In the genomic region with DNA sequence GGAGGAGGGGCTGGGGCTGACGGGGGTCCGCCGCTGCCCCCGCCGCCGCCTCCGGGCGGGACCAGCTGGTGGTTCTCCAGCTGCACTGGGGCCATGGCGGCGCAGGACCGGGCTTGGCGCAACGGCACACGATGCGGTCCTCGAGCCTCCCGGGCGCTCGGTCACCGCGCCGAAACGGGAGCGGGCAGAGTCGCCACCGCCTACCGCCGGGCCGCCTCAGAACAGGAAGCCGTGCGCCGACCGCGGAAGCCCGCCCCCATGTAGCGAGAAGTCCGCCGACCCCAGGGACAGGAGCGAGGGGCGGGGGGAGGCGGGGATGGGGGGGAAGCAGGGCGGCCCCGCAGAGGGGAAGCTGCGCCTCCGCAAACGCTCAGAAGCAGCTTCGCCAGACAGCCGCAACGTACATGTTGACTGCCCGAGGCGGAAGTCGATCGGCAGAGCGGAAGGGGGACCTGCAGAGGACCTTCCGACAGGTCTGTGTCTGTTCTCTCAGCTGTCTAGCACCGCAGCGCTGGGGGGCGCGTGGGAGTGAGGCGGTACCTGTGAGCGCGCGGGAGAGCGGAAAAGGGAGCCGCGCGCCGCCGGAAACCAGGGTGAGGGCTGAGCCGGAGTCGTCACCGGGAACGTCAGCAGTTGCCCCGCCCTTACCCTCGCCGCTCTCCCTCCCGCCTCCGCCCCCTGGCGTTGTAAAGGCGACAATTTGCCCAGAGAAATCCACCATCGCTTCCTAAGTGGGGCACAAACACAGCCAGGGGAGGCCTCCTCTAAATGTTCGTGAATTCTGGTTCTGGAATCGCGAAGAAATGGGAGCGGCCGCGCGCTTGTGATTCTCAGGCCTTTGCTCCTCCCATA, we compare ENCODE assay signal across 1 cellular context.
A peak's percentile ranks its signal among the peaks of the same experiment; 100 is the strongest.
TF ChIP-seq lines count a peak whose summit lies in the region.

A gene (minus strand): TSS at position 225 of the 852 bp plus-strand sequence. CDS start 130 bp downstream, at position 95.

TF ChIP-seq in K562, 482 proteins besides CTCF, POLR2A, EP300 and RAD21 (continued from another document and continues in another):
- TF ChIP-seq GABPA (tag; conservative IDR thresholded peaks at IDR 0.05; ENCODE audit: low read depth): peak; percentile 94
- peak; percentile 93 for TF ChIP-seq CREM (IDR thresholded peaks at IDR 0.05; ENCODE audit: low read depth)
- TF ChIP-seq, protein P1, sequence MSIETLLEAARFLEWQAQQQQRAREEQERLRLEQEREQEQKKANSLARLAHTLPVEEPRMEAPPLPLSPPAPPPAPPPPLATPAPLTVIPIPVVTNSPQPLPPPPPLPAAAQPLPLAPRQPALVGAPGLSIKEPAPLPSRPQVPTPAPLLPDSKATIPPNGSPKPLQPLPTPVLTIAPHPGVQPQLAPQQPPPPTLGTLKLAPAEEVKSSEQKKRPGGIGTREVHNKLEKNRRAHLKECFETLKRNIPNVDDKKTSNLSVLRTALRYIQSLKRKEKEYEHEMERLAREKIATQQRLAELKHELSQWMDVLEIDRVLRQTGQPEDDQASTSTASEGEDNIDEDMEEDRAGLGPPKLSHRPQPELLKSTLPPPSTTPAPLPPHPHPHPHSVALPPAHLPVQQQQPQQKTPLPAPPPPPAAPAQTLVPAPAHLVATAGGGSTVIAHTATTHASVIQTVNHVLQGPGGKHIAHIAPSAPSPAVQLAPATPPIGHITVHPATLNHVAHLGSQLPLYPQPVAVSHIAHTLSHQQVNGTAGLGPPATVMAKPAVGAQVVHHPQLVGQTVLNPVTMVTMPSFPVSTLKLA (conservative IDR thresholded peaks at IDR 0.05): peak; percentile 68 to 78
- TF ChIP-seq, protein P2, sequence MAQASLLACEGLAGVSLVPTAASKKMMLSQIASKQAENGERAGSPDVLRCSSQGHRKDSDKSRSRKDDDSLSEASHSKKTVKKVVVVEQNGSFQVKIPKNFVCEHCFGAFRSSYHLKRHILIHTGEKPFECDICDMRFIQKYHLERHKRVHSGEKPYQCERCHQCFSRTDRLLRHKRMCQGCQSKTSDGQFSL (CRISPR knock-in tag; IDR thresholded peaks at IDR 0.05): peak; percentile 79
- TF ChIP-seq, protein P2 (tag; IDR thresholded peaks at IDR 0.05): peak in 1 of 2 experiments; percentile 70; a peak in 1 of 4 replicates
- TF ChIP-seq ZFP36 (IDR thresholded peaks at IDR 0.05; ENCODE audit: low read depth, low read length, partially characterized antibody): no peak
- TF ChIP-seq ZNF124 (CRISPR knock-in tag; IDR thresholded peaks at IDR 0.05): no peak
- TF ChIP-seq ZNF445 (CRISPR knock-in tag; IDR thresholded peaks at IDR 0.05; ENCODE audit: low read depth): no peak
- TF ChIP-seq, protein P3, sequence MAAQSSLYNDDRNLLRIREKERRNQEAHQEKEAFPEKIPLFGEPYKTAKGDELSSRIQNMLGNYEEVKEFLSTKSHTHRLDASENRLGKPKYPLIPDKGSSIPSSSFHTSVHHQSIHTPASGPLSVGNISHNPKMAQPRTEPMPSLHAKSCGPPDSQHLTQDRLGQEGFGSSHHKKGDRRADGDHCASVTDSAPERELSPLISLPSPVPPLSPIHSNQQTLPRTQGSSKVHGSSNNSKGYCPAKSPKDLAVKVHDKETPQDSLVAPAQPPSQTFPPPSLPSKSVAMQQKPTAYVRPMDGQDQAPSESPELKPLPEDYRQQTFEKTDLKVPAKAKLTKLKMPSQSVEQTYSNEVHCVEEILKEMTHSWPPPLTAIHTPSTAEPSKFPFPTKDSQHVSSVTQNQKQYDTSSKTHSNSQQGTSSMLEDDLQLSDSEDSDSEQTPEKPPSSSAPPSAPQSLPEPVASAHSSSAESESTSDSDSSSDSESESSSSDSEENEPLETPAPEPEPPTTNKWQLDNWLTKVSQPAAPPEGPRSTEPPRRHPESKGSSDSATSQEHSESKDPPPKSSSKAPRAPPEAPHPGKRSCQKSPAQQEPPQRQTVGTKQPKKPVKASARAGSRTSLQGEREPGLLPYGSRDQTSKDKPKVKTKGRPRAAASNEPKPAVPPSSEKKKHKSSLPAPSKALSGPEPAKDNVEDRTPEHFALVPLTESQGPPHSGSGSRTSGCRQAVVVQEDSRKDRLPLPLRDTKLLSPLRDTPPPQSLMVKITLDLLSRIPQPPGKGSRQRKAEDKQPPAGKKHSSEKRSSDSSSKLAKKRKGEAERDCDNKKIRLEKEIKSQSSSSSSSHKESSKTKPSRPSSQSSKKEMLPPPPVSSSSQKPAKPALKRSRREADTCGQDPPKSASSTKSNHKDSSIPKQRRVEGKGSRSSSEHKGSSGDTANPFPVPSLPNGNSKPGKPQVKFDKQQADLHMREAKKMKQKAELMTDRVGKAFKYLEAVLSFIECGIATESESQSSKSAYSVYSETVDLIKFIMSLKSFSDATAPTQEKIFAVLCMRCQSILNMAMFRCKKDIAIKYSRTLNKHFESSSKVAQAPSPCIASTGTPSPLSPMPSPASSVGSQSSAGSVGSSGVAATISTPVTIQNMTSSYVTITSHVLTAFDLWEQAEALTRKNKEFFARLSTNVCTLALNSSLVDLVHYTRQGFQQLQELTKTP (IDR thresholded peaks at IDR 0.05; ENCODE audit: low read depth in 1 of 2, partially characterized antibody in 2 of 2): no peak
- TF ChIP-seq ZNF766 (CRISPR knock-in tag; conservative IDR thresholded peaks at IDR 0.05): no peak
- TF ChIP-seq, protein P4, sequence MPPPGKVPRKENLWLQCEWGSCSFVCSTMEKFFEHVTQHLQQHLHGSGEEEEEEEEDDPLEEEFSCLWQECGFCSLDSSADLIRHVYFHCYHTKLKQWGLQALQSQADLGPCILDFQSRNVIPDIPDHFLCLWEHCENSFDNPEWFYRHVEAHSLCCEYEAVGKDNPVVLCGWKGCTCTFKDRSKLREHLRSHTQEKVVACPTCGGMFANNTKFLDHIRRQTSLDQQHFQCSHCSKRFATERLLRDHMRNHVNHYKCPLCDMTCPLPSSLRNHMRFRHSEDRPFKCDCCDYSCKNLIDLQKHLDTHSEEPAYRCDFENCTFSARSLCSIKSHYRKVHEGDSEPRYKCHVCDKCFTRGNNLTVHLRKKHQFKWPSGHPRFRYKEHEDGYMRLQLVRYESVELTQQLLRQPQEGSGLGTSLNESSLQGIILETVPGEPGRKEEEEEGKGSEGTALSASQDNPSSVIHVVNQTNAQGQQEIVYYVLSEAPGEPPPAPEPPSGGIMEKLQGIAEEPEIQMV (tag; conservative IDR thresholded peaks at IDR 0.05; ENCODE audit: low read depth): no peak
- peak; percentile 23 for TF ChIP-seq HNRNPK (IDR thresholded peaks at IDR 0.05; ENCODE audit: low read depth, low read length, poor library complexity, severe bottlenecking)
- no peak for TF ChIP-seq U2AF1 (optimal IDR thresholded peaks at IDR 0.05; ENCODE audit: low read depth, low read length)
- TF ChIP-seq ZNF75A (CRISPR knock-in tag; IDR thresholded peaks at IDR 0.05): no peak
- peak; percentile 55 for TF ChIP-seq NCOR1 (IDR thresholded peaks at IDR 0.05)
- no peak for TF ChIP-seq BRD9 (IDR thresholded peaks at IDR 0.05; ENCODE audit: low read depth, partially characterized antibody)
- no peak for TF ChIP-seq KDM5B (IDR thresholded peaks at IDR 0.05; ENCODE audit: insufficient replicate concordance, low read depth, low read length)
- no peak for TF ChIP-seq ZNF197 (CRISPR knock-in tag; IDR thresholded peaks at IDR 0.05; ENCODE audit: low read depth)
- peak; percentile 57 for TF ChIP-seq HCFC1 (IDR thresholded peaks at IDR 0.05; ENCODE audit: low read depth, low read length)
- TF ChIP-seq, protein P5, sequence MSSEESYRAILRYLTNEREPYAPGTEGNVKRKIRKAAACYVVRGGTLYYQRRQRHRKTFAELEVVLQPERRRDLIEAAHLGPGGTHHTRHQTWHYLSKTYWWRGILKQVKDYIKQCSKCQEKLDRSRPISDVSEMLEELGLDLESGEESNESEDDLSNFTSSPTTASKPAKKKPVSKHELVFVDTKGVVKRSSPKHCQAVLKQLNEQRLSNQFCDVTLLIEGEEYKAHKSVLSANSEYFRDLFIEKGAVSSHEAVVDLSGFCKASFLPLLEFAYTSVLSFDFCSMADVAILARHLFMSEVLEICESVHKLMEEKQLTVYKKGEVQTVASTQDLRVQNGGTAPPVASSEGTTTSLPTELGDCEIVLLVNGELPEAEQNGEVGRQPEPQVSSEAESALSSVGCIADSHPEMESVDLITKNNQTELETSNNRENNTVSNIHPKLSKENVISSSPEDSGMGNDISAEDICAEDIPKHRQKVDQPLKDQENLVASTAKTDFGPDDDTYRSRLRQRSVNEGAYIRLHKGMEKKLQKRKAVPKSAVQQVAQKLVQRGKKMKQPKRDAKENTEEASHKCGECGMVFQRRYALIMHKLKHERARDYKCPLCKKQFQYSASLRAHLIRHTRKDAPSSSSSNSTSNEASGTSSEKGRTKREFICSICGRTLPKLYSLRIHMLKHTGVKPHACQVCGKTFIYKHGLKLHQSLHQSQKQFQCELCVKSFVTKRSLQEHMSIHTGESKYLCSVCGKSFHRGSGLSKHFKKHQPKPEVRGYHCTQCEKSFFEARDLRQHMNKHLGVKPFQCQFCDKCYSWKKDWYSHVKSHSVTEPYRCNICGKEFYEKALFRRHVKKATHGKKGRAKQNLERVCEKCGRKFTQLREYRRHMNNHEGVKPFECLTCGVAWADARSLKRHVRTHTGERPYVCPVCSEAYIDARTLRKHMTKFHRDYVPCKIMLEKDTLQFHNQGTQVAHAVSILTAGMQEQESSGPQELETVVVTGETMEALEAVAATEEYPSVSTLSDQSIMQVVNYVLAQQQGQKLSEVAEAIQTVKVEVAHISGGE (CRISPR knock-in tag; IDR thresholded peaks at IDR 0.05): peak in 2 of 3 experiments; percentile 81 to 97; a peak in 4 of 6 replicates
- TF ChIP-seq, protein P6, sequence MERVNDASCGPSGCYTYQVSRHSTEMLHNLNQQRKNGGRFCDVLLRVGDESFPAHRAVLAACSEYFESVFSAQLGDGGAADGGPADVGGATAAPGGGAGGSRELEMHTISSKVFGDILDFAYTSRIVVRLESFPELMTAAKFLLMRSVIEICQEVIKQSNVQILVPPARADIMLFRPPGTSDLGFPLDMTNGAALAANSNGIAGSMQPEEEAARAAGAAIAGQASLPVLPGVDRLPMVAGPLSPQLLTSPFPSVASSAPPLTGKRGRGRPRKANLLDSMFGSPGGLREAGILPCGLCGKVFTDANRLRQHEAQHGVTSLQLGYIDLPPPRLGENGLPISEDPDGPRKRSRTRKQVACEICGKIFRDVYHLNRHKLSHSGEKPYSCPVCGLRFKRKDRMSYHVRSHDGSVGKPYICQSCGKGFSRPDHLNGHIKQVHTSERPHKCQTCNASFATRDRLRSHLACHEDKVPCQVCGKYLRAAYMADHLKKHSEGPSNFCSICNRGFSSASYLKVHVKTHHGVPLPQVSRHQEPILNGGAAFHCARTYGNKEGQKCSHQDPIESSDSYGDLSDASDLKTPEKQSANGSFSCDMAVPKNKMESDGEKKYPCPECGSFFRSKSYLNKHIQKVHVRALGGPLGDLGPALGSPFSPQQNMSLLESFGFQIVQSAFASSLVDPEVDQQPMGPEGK (CRISPR knock-in tag; IDR thresholded peaks at IDR 0.05; ENCODE audit: borderline replicate concordance): no peak
- 0 out of 2 replicates have a peak, but pooled peaks have one; percentile 37 for TF ChIP-seq MTA1 (IDR thresholded peaks at IDR 0.05; ENCODE audit: borderline replicate concordance)
- TF ChIP-seq, protein P7, sequence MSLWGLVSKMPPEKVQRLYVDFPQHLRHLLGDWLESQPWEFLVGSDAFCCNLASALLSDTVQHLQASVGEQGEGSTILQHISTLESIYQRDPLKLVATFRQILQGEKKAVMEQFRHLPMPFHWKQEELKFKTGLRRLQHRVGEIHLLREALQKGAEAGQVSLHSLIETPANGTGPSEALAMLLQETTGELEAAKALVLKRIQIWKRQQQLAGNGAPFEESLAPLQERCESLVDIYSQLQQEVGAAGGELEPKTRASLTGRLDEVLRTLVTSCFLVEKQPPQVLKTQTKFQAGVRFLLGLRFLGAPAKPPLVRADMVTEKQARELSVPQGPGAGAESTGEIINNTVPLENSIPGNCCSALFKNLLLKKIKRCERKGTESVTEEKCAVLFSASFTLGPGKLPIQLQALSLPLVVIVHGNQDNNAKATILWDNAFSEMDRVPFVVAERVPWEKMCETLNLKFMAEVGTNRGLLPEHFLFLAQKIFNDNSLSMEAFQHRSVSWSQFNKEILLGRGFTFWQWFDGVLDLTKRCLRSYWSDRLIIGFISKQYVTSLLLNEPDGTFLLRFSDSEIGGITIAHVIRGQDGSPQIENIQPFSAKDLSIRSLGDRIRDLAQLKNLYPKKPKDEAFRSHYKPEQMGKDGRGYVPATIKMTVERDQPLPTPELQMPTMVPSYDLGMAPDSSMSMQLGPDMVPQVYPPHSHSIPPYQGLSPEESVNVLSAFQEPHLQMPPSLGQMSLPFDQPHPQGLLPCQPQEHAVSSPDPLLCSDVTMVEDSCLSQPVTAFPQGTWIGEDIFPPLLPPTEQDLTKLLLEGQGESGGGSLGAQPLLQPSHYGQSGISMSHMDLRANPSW (CRISPR knock-in tag; IDR thresholded peaks at IDR 0.05): no peak
- no peak for TF ChIP-seq MED1 (CRISPR knock-in tag; IDR thresholded peaks at IDR 0.05; ENCODE audit: borderline replicate concordance)
- TF ChIP-seq, protein P8, sequence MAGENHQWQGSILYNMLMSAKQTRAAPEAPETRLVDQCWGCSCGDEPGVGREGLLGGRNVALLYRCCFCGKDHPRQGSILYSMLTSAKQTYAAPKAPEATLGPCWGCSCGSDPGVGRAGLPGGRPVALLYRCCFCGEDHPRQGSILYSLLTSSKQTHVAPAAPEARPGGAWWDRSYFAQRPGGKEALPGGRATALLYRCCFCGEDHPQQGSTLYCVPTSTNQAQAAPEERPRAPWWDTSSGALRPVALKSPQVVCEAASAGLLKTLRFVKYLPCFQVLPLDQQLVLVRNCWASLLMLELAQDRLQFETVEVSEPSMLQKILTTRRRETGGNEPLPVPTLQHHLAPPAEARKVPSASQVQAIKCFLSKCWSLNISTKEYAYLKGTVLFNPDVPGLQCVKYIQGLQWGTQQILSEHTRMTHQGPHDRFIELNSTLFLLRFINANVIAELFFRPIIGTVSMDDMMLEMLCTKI (IDR thresholded peaks at IDR 0.05; ENCODE audit: partially characterized antibody): no peak
- TF ChIP-seq SAFB2 (IDR thresholded peaks at IDR 0.05; ENCODE audit: borderline replicate concordance, low read depth, low read length, severe bottlenecking): no peak
- peak in 1 of 2 experiments; percentile 28; a peak in 1 of 4 replicates for TF ChIP-seq NONO (IDR thresholded peaks at IDR 0.05; ENCODE audit: low read depth in 2 of 2, low read length in 1 of 2)
- TF ChIP-seq SMC3 (conservative IDR thresholded peaks at IDR 0.05; ENCODE audit: insufficient read depth, low read depth, low read length): 0 out of 2 replicates have a peak, but pooled peaks have one; percentile 9
- no peak for TF ChIP-seq ZNF77 (CRISPR knock-in tag; IDR thresholded peaks at IDR 0.05)
- peak; percentile 86 for TF ChIP-seq NCOA1 (IDR thresholded peaks at IDR 0.05; ENCODE audit: low read depth)
- no peak for TF ChIP-seq NR1H2 (CRISPR knock-in tag; IDR thresholded peaks at IDR 0.05)
- no peak for TF ChIP-seq MCM2 (IDR thresholded peaks at IDR 0.05; ENCODE audit: low read depth)
- TF ChIP-seq PTBP1 (IDR thresholded peaks at IDR 0.05; ENCODE audit: low read depth, low read length): no peak
- TF ChIP-seq SRSF3 (IDR thresholded peaks at IDR 0.05; ENCODE audit: insufficient read depth, low read length): no peak
- no peak for TF ChIP-seq RFX7 (CRISPR knock-in tag; IDR thresholded peaks at IDR 0.05)
- no peak for TF ChIP-seq RBM34 (IDR thresholded peaks at IDR 0.05; ENCODE audit: borderline replicate concordance, insufficient read depth, low read length)
- no peak for TF ChIP-seq ZNF76 (CRISPR knock-in tag; IDR thresholded peaks at IDR 0.05; ENCODE audit: borderline replicate concordance)
- no peak for TF ChIP-seq NR4A1 (CRISPR knock-in tag; IDR thresholded peaks at IDR 0.05)
- no peak for TF ChIP-seq NR4A1 (tag; IDR thresholded peaks at IDR 0.05)
